In the genomic region with DNA sequence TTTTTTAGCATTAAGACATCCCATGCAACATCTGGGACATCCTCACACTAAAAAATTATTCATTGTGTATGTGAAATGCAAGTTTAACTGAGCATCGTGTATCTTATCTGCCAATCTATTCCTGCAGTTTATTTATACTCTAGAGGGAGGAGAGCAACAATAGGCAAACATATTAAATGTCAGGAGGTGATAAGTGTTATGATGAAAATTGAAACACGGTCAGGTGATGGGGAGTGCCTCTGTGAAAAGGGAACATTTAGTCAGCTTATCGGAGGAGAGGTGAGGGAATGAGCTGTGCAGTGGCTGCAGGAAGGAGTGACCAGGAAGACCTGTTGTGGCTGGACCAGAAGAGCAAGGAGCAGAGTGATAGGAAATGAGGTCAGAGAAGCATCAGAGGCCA, we compare ENCODE assay signal across 8 cellular contexts. TPM values are rescaled to one million over a fixed set of nuclear protein-coding genes. Genes with fewer than 3 reads are reported as not detected.
A peak's percentile ranks its signal among the peaks of the same experiment; 100 is the strongest.
DNase-seq lines count a peak whose midpoint lies in the region; ATAC-seq lines count a peak whose summit lies in the region.

No MANE protein-coding gene starts in this region.

- peak overlapping the region; percentile 75 for H3K27ac Mint-ChIP-seq in central memory CD8-positive, alpha-beta T cell (ENCODE audit: low read depth)
- peak overlapping the region in 5 of 6 donors; percentile 1 to 94 (median 88) for H3K27ac Mint-ChIP-seq in naive B cell

- H3K4me1 Mint-ChIP-seq in central memory CD8-positive, alpha-beta T cell, result peaks cover 40% of the 10 kb centered on the region
- peaks cover 34 to 40% (median 38%) of the 10 kb centered on the region in 3 donors for H3K4me1 Mint-ChIP-seq in naive B cell

- peaks cover 27% of the 10 kb centered on the region for H3K36me3 Mint-ChIP-seq in central memory CD8-positive, alpha-beta T cell (ENCODE audit: insufficient read depth)
- H3K36me3 Mint-ChIP-seq in naive B cell, result peaks cover 0 to 4% of the 10 kb centered on the region in 2 donors

- peak; percentile 72 for DNase-seq in DMS153 treated with DMSO at 0.1 percent for 48 hours (lab: John Stamatoyannopoulos, UW; ENCODE audit: unreplicated experiment)
- DNase-seq in NCI-H2029 (lab: John Stamatoyannopoulos, UW), result peak; percentile 92
- DNase-seq in central memory CD8-positive, alpha-beta T cell (ENCODE audit: low spot score in 2 of 2), result no peak
- no peak for DNase-seq in naive B cell
- DNase-seq in midbrain (lab: John Stamatoyannopoulos, UW), result no peak
- no peak for DNase-seq in central memory CD4-positive, alpha-beta T cell

- H3K9me3 Mint-ChIP-seq in central memory CD8-positive, alpha-beta T cell, result no peaks in the 10 kb centered on the region
- H3K9me3 Mint-ChIP-seq in naive B cell, result no peaks in the 10 kb centered on the region

- H3K4me3 Mint-ChIP-seq in central memory CD8-positive, alpha-beta T cell, result peak overlapping the region; percentile 86
- peak overlapping the region; percentile 83 to 95 (median 92) for H3K4me3 Mint-ChIP-seq in naive B cell

- ATAC-seq in central memory CD8-positive, alpha-beta T cell (replicated peaks; ENCODE audit: extremely low read depth, poor library complexity, severe bottlenecking), result no peak
- ATAC-seq in naive B cell (ENCODE audit: low read depth in 2 of 2) (no peak), GM21619 (IDR thresholded peaks at IDR 0.05; ENCODE audit: unreplicated experiment) (no peak), GM19395 (IDR thresholded peaks at IDR 0.05; ENCODE audit: unreplicated experiment) (no peak)

- H3K27me3 Mint-ChIP-seq in central memory CD8-positive, alpha-beta T cell, result no peaks in the 10 kb centered on the region
- H3K27me3 Mint-ChIP-seq in naive B cell, result peaks cover 0 to 13% (median 9%) of the 10 kb centered on the region in 3 donors

RNA-seq across cellular contexts. Expression of a gene that starts 0.8 kb away (rescaled TPM):
- polyA plus RNA-seq in naive B cell (ENCODE audit: low read depth in 6 of 6), result 100 to 1,000 TPM in 3 of 6 donors, 10 to 100 TPM in 3; 70.0 to 114 (median 96.0) TPM

RNA-seq across cellular contexts. Expression of a gene that starts 48.0 kb away (rescaled TPM):
- polyA plus RNA-seq in naive B cell (ENCODE audit: low read depth in 6 of 6), result not detected

RNA-seq across cellular contexts. Expression of a gene that starts 51.5 kb away (rescaled TPM):
- polyA plus RNA-seq in naive B cell (ENCODE audit: low read depth in 6 of 6), result 10 to 100 TPM; 45.0 to 87.6 (median 55.8) TPM

Comparison
In these comparisons a context has a peak if more than half of its experiments do, and no peak if none do; other contexts are left out.
1. DNase-seq: peak in DMS153 treated with DMSO at 0.1 percent for 48 hours (single experiment) and NCI-H2029 (single experiment); none in central memory CD8-positive, alpha-beta T cell (0 of 2), naive B cell (single experiment), midbrain (single experiment) and central memory CD4-positive, alpha-beta T cell (single experiment).